ENCODE assay signal across 17 cellular contexts in genomic region chr10:127320176-127320575, GRCh38.
A peak's percentile ranks its signal among the peaks of the same experiment; 100 is the strongest.
DNase-seq lines count a peak whose midpoint lies in the region.
"Had no signal": no experiment of that assay in that cellular context is flagged by ENCODE, and none has a peak within 500 bp of the region (broad histone marks: within the 10 kb centered on the region; RNA-seq: fewer than 3 reads in every experiment).

No MANE protein-coding gene starts in this region.

- in situ Hi-C loops in GM23248 (cut with MboI), result no loop called here

- H3K27ac ChIP-seq in GM23248, result no peak overlapping the region
- peak overlapping the region; percentile 17 for H3K27ac ChIP-seq in subcutaneous abdominal adipose tissue (ENCODE audit: low read depth, low read length)
- H3K27ac ChIP-seq: C4-2B had no signal

- H3F3A ChIP-seq in GM23248 (ENCODE audit: insufficient read depth), result no peaks in the 10 kb centered on the region

- no peaks in the 10 kb centered on the region for H3K27me3 ChIP-seq in GM23248 (replicated peaks; ENCODE audit: insufficient read depth)
- no peaks in the 10 kb centered on the region for H3K27me3 ChIP-seq in subcutaneous abdominal adipose tissue (ENCODE audit: control insufficient read depth in 5 of 5, insufficient read depth in 4 of 5, low read length in 5 of 5)
- H3K27me3 ChIP-seq: BE2C had no signal

- H3K4me3 ChIP-seq in GM23248, result no peak overlapping the region
- no peak overlapping the region for H3K4me3 ChIP-seq in subcutaneous abdominal adipose tissue (ENCODE audit: low read depth in 1 of 5, low read length in 5 of 5)
- H3K4me3 ChIP-seq: K562 had no signal

- H4K20me1 ChIP-seq in GM23248 (ENCODE audit: insufficient read depth), result no peaks in the 10 kb centered on the region

- no peak overlapping the region for H2AFZ ChIP-seq in GM23248

- H3K9me2 ChIP-seq in GM23248 (ENCODE audit: insufficient read depth), result no peaks in the 10 kb centered on the region

- DNase-seq in SKM-1 treated with dmso at 0.1 percent for 144 hours (lab: John Stamatoyannopoulos, UW; ENCODE audit: unreplicated experiment), result peak; percentile 5
- no peak for DNase-seq in SKM-1 (lab: John Stamatoyannopoulos, UW; ENCODE audit: unreplicated experiment)
- DNase-seq in GM23248, result peak; percentile 36
- peak; percentile 83 for DNase-seq in fibroblast of gingiva (ENCODE audit: low read depth)
- no peak for DNase-seq in HK-2 (ENCODE audit: unreplicated experiment)
- DNase-seq in AG08396 (ENCODE audit: low spot score), result no peak
- DNase-seq: 8988T; BE2C; CD4-positive, alpha-beta memory T cell; COR-L47; DMS153; DND-41; GDM1; H7 had no signal

- H3K9ac ChIP-seq in GM23248, result no peak overlapping the region
- no peak overlapping the region for H3K9ac ChIP-seq in subcutaneous abdominal adipose tissue (ENCODE audit: low read length in 5 of 5)

- 40 to 41% methylated on average over 9 of the region's 9 CpGs for WGBS in GM23248 (ENCODE audit: low coverage in 1 of 2, low lambda C conversion rate in 2 of 2, missing lambda C conversion rate in 2 of 2), 2 experiments

- no peaks in the 10 kb centered on the region for H3K36me3 ChIP-seq in GM23248 (ENCODE audit: low read depth)
- H3K36me3 ChIP-seq in subcutaneous abdominal adipose tissue (ENCODE audit: control insufficient read depth in 5 of 5, insufficient read depth in 5 of 5, low read length in 5 of 5), result peaks cover 0 to 2% (median 0%) of the 10 kb centered on the region in 5 donors
- H3K36me3 ChIP-seq: BE2C had no signal

- H3K4me1 ChIP-seq in GM23248 (ENCODE audit: insufficient read depth) (no peaks in the 10 kb centered on the region), subcutaneous abdominal adipose tissue (ENCODE audit: control insufficient read depth in 5 of 5, insufficient read depth in 5 of 5, low read length in 5 of 5) (peaks cover 3 to 8% (median 8%) of the 10 kb centered on the region in 5 donors)
- H3K4me1 ChIP-seq: BE2C had no signal

- no peaks in the 10 kb centered on the region for H3K9me3 ChIP-seq in GM23248 (ENCODE audit: low read depth)
- no peaks in the 10 kb centered on the region for H3K9me3 ChIP-seq in subcutaneous abdominal adipose tissue (ENCODE audit: control insufficient read depth in 5 of 5, low read length in 5 of 5)
- H3K9me3 ChIP-seq: BE2C had no signal

- no peak overlapping the region for H3K4me2 ChIP-seq in GM23248 (ENCODE audit: unreplicated experiment)

- no peaks in the 10 kb centered on the region for H3K79me2 ChIP-seq in GM23248 (ENCODE audit: insufficient read depth)

Comparison
In these comparisons a context has a peak if more than half of its experiments do, and no peak if none do; other contexts are left out.
1. DNase-seq: peak in SKM-1 treated with dmso at 0.1 percent for 144 hours (single experiment), GM23248 (single experiment) and fibroblast of gingiva (single experiment); none in SKM-1 (single experiment), HK-2 (single experiment) and AG08396 (single experiment).